In genomic region chr6:99282479-99283062, GRCh38 we compare ENCODE assay signal across 9 cellular contexts.
DNase-seq lines count a peak whose midpoint lies in the region; ATAC-seq, FAIRE-seq and TF ChIP-seq lines count a peak whose summit lies in the region.
"Had no signal": no experiment of that assay in that cellular context is flagged by ENCODE, and none has a peak within 500 bp of the region (broad histone marks: within the 10 kb centered on the region; RNA-seq: fewer than 3 reads in every experiment).

No MANE protein-coding gene starts in this region.

- H3K36me3 ChIP-seq in left ventricle myocardium inferior (no peaks in the 10 kb centered on the region), endodermal cell (ENCODE audit: control insufficient read depth, insufficient read depth, low read length) (peaks cover 6% of the 10 kb centered on the region)

- no peak overlapping the region for H3K27ac Mint-ChIP-seq in endodermal cell
- H3K27ac Mint-ChIP-seq: natural killer cell had no signal

- FAIRE-seq in urothelium cell line (lab: Jason Lieb, UNC): no peak

- no peak overlapping the region for H3K4me3 ChIP-seq in left ventricle myocardium inferior
- no peak overlapping the region for H3K4me3 ChIP-seq in right cardiac atrium (ENCODE audit: low read length)
- H3K4me3 ChIP-seq in endodermal cell (ENCODE audit: low read length): no peak overlapping the region

- ATAC-seq in right cardiac atrium: no peak
- no peak for ATAC-seq in HG03135 (IDR thresholded peaks at IDR 0.05; ENCODE audit: unreplicated experiment)
- ATAC-seq in GM21515 (IDR thresholded peaks at IDR 0.05; ENCODE audit: unreplicated experiment): no peak
- ATAC-seq in HG03565 (IDR thresholded peaks at IDR 0.05; ENCODE audit: unreplicated experiment): no peak
- ATAC-seq: natural killer cell had no signal

- H3K27me3 Mint-ChIP-seq in endodermal cell (ENCODE audit: insufficient read depth): no peaks in the 10 kb centered on the region

- intact Hi-C loops in left ventricle myocardium inferior (cut with micrococcal nuclease) (no loop called here), right cardiac atrium (cut with DNase I) (no loop called here)

- H3K4me1 Mint-ChIP-seq in endodermal cell: no peaks in the 10 kb centered on the region
- H3K4me1 Mint-ChIP-seq: natural killer cell had no signal

- 73% methylated on average over 4 of the region's 4 CpGs for WGBS in right cardiac atrium
- WGBS in endodermal cell (ENCODE audit: insufficient coverage in 1 of 2, insufficient read length in 1 of 2), 2 experiments: 88% methylated on average over 3 of the region's 4 CpGs; no CpG with 5 or more reads in 1 of the 2 experiments

- H3K27me3 ChIP-seq in left ventricle myocardium inferior (ENCODE audit: low read depth) (peaks cover under 1% of the 10 kb centered on the region), right cardiac atrium (ENCODE audit: control insufficient read depth, insufficient read depth) (no peaks in the 10 kb centered on the region), endodermal cell (ENCODE audit: control insufficient read depth, insufficient read depth, low read length, poor library complexity, severe bottlenecking) (no peaks in the 10 kb centered on the region)

- no peak overlapping the region for H3K4me3 Mint-ChIP-seq in endodermal cell
- H3K4me3 Mint-ChIP-seq: natural killer cell had no signal

- H3K9me3 ChIP-seq in left ventricle myocardium inferior (replicated peaks): no peaks in the 10 kb centered on the region
- H3K9me3 ChIP-seq in right cardiac atrium (ENCODE audit: control insufficient read depth, low read length): no peaks in the 10 kb centered on the region
- no peaks in the 10 kb centered on the region for H3K9me3 ChIP-seq in endodermal cell (ENCODE audit: control insufficient read depth, low read length)

- TF ChIP-seq CTCF in left ventricle myocardium inferior (IDR thresholded peaks at IDR 0.05; ENCODE audit: borderline replicate concordance) (peak; percentile 49), endodermal cell (conservative IDR thresholded peaks at IDR 0.05) (peak; percentile 80)

- DNase-seq in left ventricle myocardium inferior: no peak
- no peak for DNase-seq in right cardiac atrium
- DNase-seq in NCI-H2227 treated with DMSO at 0.1 percent for 48 hours (lab: John Stamatoyannopoulos, UW): peak; percentile 14
- no peak for DNase-seq in endodermal cell
- DNase-seq in urothelium cell line (ENCODE audit: low spot score): peak; percentile 8
- DNase-seq: natural killer cell had no signal

- no peaks in the 10 kb centered on the region for H3K4me1 ChIP-seq in left ventricle myocardium inferior
- no peaks in the 10 kb centered on the region for H3K4me1 ChIP-seq in right cardiac atrium (ENCODE audit: control insufficient read depth, insufficient read depth, low read length)
- no peaks in the 10 kb centered on the region for H3K4me1 ChIP-seq in endodermal cell (ENCODE audit: control insufficient read depth, insufficient read depth, low read length)

- no peaks in the 10 kb centered on the region for H3K9me3 Mint-ChIP-seq in endodermal cell
- H3K9me3 Mint-ChIP-seq: natural killer cell had no signal

- H3K9ac ChIP-seq in endodermal cell (ENCODE audit: extremely low read depth, low read length, poor library complexity, severe bottlenecking): no peak overlapping the region

- H3K27ac ChIP-seq in left ventricle myocardium inferior (replicated peaks) (no peak overlapping the region), right cardiac atrium (ENCODE audit: low read length) (no peak overlapping the region), endodermal cell (ENCODE audit: low read depth, low read length) (no peak overlapping the region)

- H3K36me3 Mint-ChIP-seq in endodermal cell (ENCODE audit: low read depth): peaks cover 6% of the 10 kb centered on the region
- H3K36me3 Mint-ChIP-seq: natural killer cell had no signal

Comparison
In these comparisons a context has a peak if more than half of its experiments do, and no peak if none do; other contexts are left out.
1. DNase-seq: peak in NCI-H2227 treated with DMSO at 0.1 percent for 48 hours (single experiment) and urothelium cell line (single experiment); none in left ventricle myocardium inferior (single experiment), right cardiac atrium (0 of 3) and endodermal cell (single experiment).